ENCODE assay signal across 8 cellular contexts in the genomic region with DNA sequence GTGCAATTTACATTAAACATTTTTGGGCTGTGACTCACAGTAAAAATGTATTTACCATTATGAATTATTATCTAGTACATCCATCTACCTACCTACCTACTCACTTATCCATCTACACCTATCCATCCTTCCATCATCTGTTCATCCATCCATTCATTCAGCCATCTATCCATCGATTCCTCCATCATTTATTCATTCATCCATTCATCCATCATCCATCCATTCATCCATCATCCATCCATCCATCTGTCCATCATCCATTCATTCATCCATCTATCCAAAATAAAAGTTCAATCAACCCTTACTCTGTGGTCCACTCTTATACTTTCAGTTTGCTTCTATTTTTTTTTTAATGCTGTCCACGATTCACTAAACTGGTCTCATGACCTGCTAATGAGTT.
"Had no signal": no experiment of that assay in that cellular context is flagged by ENCODE, and none has a peak within 500 bp of the region (broad histone marks: within the 10 kb centered on the region; RNA-seq: fewer than 3 reads in every experiment).

No MANE protein-coding gene starts in this region.

- H2AFZ ChIP-seq: GM23338 had no signal

- H3K4me2 ChIP-seq: GM23338, KMS-11 had no signal

- H3K27ac ChIP-seq: KMS-11 had no signal

- ATAC-seq: GM23338 had no signal

- DNase-seq: H9, HCEC 1CT, KBM-7 had no signal

- FAIRE-seq: H1, H54, HTR-8/SVneo had no signal

- H3K4me3 ChIP-seq: GM23338 had no signal
